ENCODE assay signal across 19 cellular contexts in genomic region chr3:124213641-124214040, GRCh38.
"Had no signal": no experiment of that assay in that cellular context is flagged by ENCODE, and none has a peak within 500 bp of the region (broad histone marks: within the 10 kb centered on the region; RNA-seq: fewer than 3 reads in every experiment).

No MANE protein-coding gene starts in this region.

- ATAC-seq: K562 had no signal

- H3K36me3 ChIP-seq: SJSA1 had no signal

- H3K9me3 ChIP-seq: SJSA1 had no signal

- H3K4me3 ChIP-seq: K562, SJSA1, SK-N-MC had no signal

- DNase-seq: Kasumi-1, MM.1S, NCI-H1092 treated with DMSO at 0.1 percent for 48 hours, NCI-H1436, NCI-H187, NCI-H2029, NCI-H2081 treated with DMSO at 0.1 percent for 48 hours, NCI-H2227 treated with DMSO at 0.1 percent for 48 hours, NCI-H526 treated with DMSO at 0.1 percent for 48 hours, NCI-H774, Right ventricle myocardium superior, RPMI8226, SIG-M5 had no signal

- FAIRE-seq: HTR-8/SVneo, K562 had no signal

- H3K27me3 ChIP-seq: SJSA1 had no signal

- H3K27ac ChIP-seq: HL-60, KMS-11, SJSA1, SK-N-MC had no signal
